In genomic region chr12:123115409-123116111, GRCh38 we compare ENCODE assay signal across 1 cellular context.
TF ChIP-seq lines count a peak whose summit lies in the region.

No MANE protein-coding gene starts in this region.

TF ChIP-seq in IMR-90, 13 proteins besides CTCF, POLR2A, EP300 and RAD21 (continued from another document):
- TF ChIP-seq USF2 (IDR thresholded peaks at IDR 0.05; ENCODE audit: low read depth, low read length) (no peak), NFE2L2 (IDR thresholded peaks at IDR 0.05; ENCODE audit: low read depth, low read length) (no peak), SMC3 (IDR thresholded peaks at IDR 0.05; ENCODE audit: low read depth, low read length) (0 out of 2 replicates have a peak, but pooled peaks have one; percentile 10), FOS (IDR thresholded peaks at IDR 0.05; ENCODE audit: low read depth, low read length) (peak; percentile 80), CEBPB (IDR thresholded peaks at IDR 0.05; ENCODE audit: low read depth, low read length) (peak; percentile 81), RFX5 (IDR thresholded peaks at IDR 0.05; ENCODE audit: low read depth, low read length) (no peak)
